8 cellular contexts compared by ENCODE assay signal in genomic region chr4:128809477-128810330, GRCh38. TPM values are rescaled to one million over a fixed set of nuclear protein-coding genes. Genes with fewer than 3 reads are reported as not detected.
DNase-seq lines count a peak whose midpoint lies in the region; ATAC-seq and TF ChIP-seq lines count a peak whose summit lies in the region.

Gene JADE1 (plus strand): TSS chr4:128809700. CDS start chr4:128831759, 22,059 bp downstream.

- TF ChIP-seq CTCF in LNCAP (IDR thresholded peaks at IDR 0.05) (peak; percentile 59), fibroblast of mammary gland (conservative IDR thresholded peaks at IDR 0.05; ENCODE audit: control insufficient read depth, insufficient read depth, low read depth, low read length) (peak; percentile 53), natural killer cell (IDR thresholded peaks at IDR 0.05) (peak; percentile 36)

- H3K27me3 Mint-ChIP-seq in activated T-helper 17 cell treated with anti-CD3 and anti-CD28 coated beads, Interleukin-2, amount 50 U/mL, for 72 hours, result no peaks in the 10 kb centered on the region
- H3K27me3 Mint-ChIP-seq in natural killer cell (ENCODE audit: low read depth in 2 of 2), result no peaks in the 10 kb centered on the region

- peak within 1 kb of the TSS; percentile 80 for H3K4me3 Mint-ChIP-seq in activated T-helper 17 cell treated with anti-CD3 and anti-CD28 coated beads, Interleukin-2, amount 50 U/mL, for 72 hours
- peak within 1 kb of the TSS; percentile 99 for H3K4me3 Mint-ChIP-seq in natural killer cell

- intact Hi-C loops in natural killer cell (cut with micrococcal nuclease), result loop anchor here (1.0 to 2.0 kb wide), 4 partner anchors 45 to 618 kb away; partner anchors contain the start of gene SCLT1

- peak within 1 kb of the TSS; percentile 75 for H3K27ac Mint-ChIP-seq in activated T-helper 17 cell treated with anti-CD3 and anti-CD28 coated beads, Interleukin-2, amount 50 U/mL, for 72 hours
- H3K27ac Mint-ChIP-seq in natural killer cell, result peak within 1 kb of the TSS; percentile 90 to 95

- peak within 1 kb of the TSS; percentile 91 for H3K4me3 ChIP-seq in fibroblast of mammary gland (ENCODE audit: control insufficient read depth, low read depth, low read length)

- no peaks in the 10 kb centered on the region for H3K9me3 Mint-ChIP-seq in activated T-helper 17 cell treated with anti-CD3 and anti-CD28 coated beads, Interleukin-2, amount 50 U/mL, for 72 hours
- no peaks in the 10 kb centered on the region for H3K9me3 Mint-ChIP-seq in natural killer cell

- no peaks in the 10 kb centered on the region for H3K36me3 Mint-ChIP-seq in activated T-helper 17 cell treated with anti-CD3 and anti-CD28 coated beads, Interleukin-2, amount 50 U/mL, for 72 hours (ENCODE audit: low read depth)
- no peaks in the 10 kb centered on the region for H3K36me3 Mint-ChIP-seq in natural killer cell

- peaks cover 10% of the 10 kb centered on the region for H3K4me1 Mint-ChIP-seq in activated T-helper 17 cell treated with anti-CD3 and anti-CD28 coated beads, Interleukin-2, amount 50 U/mL, for 72 hours
- H3K4me1 Mint-ChIP-seq in natural killer cell, result peaks cover 19 to 22% of the 10 kb centered on the region in 2 donors

- peak; percentile 97 for DNase-seq in ELF-1 (ENCODE audit: low read depth, low spot score)
- DNase-seq in GOT3 (lab: John Stamatoyannopoulos, UW), result peak; percentile 55
- DNase-seq in RPMI8226, result peak; percentile 89
- DNase-seq in fibroblast of mammary gland (ENCODE audit: low read depth), result peak; percentile 94
- peak; percentile 81 for DNase-seq in natural killer cell
- DNase-seq in stimulated activated naive CD4-positive, alpha-beta T cell treated with Interleukin-2 at 50 U/mL for 16 hours (lab: John Stamatoyannopoulos, UW), result peak; percentile 92

- peak; percentile 75 for ATAC-seq in activated T-helper 17 cell treated with anti-CD3 and anti-CD28 coated beads, Interleukin-2, amount 50 U/mL, for 72 hours (replicated peaks)
- ATAC-seq in natural killer cell, result peak; percentile 59 to 85 (median 67)

RNA-seq across cellular contexts. Expression of gene JADE1, which starts in this region (rescaled TPM):
- 10 to 100 TPM; 22.2 to 27.3 TPM for total RNA-seq in activated T-helper 17 cell treated with anti-CD3 and anti-CD28 coated beads, Interleukin-2, amount 50 U/mL, for 72 hours
- 10 to 100 TPM; 48.9 to 55.8 (median 52.7) TPM for total RNA-seq in natural killer cell

Comparison
In these comparisons a context has a peak if more than half of its experiments do, and no peak if none do; other contexts are left out.
1. Peak in every context shown above with its lines: DNase-seq, ATAC-seq and H3K4me3 ChIP-seq.